In genomic region chr11:843086-843704, GRCh38 we compare ENCODE assay signal across 8 cellular contexts. TPM values are rescaled to one million over a fixed set of nuclear protein-coding genes. Genes with fewer than 3 reads are reported as not detected.
DNase-seq lines count a peak whose midpoint lies in the region; ATAC-seq and TF ChIP-seq lines count a peak whose summit lies in the region.

No MANE protein-coding gene starts in this region.

- H3K9me3 ChIP-seq in naive thymus-derived CD4-positive, alpha-beta T cell (ENCODE audit: control insufficient read depth in 2 of 3, low read length in 3 of 3): no peaks in the 10 kb centered on the region

- H3K27me3 ChIP-seq in naive thymus-derived CD4-positive, alpha-beta T cell (ENCODE audit: control insufficient read depth in 2 of 2, insufficient read depth in 2 of 2, low read length in 2 of 2): no peaks in the 10 kb centered on the region

- peaks cover 12% of the 10 kb centered on the region for H3K36me3 Mint-ChIP-seq in central memory CD8-positive, alpha-beta T cell (ENCODE audit: insufficient read depth)
- peaks cover 0 to 4% (median 0%) of the 10 kb centered on the region in 5 donors for H3K36me3 Mint-ChIP-seq in naive thymus-derived CD4-positive, alpha-beta T cell

- intact Hi-C loops in naive thymus-derived CD4-positive, alpha-beta T cell (cut with micrococcal nuclease): loop anchor here (2.0 to 10.0 kb wide), 3 partner anchors 16 to 542 kb away; partner anchors contain the start of genes AP2A2 (in 1 of the 2), BRSK2 (in 1 of the 2) and CRACR2B (in 1 of the 2)

- no peaks in the 10 kb centered on the region for H3K27me3 Mint-ChIP-seq in central memory CD8-positive, alpha-beta T cell
- H3K27me3 Mint-ChIP-seq in naive thymus-derived CD4-positive, alpha-beta T cell: peaks cover 0 to 2% (median 0%) of the 10 kb centered on the region in 5 donors

- POLR2A ChIA-PET in naive thymus-derived CD4-positive, alpha-beta T cell (lab: Charles Lee): interaction anchor here (0.6 to 5.2 kb wide), 8 partner anchors 10 to 144 kb away, joined by 3 to 36 read pairs (median 8); partner anchors contain the start of genes CD151, CRACR2B, PIDD1 and PNPLA2

- H3K4me3 Mint-ChIP-seq in central memory CD8-positive, alpha-beta T cell: peak overlapping the region; percentile 75
- H3K4me3 Mint-ChIP-seq in naive thymus-derived CD4-positive, alpha-beta T cell: peak overlapping the region; percentile 69 to 89 (median 78)

- peaks cover 11% of the 10 kb centered on the region for H3K4me1 Mint-ChIP-seq in central memory CD8-positive, alpha-beta T cell
- H3K4me1 Mint-ChIP-seq in naive thymus-derived CD4-positive, alpha-beta T cell: peaks cover 5 to 36% (median 18%) of the 10 kb centered on the region in 7 donors

- no peak for DNase-seq in central memory CD8-positive, alpha-beta T cell (ENCODE audit: low spot score in 2 of 2)
- no peak for DNase-seq in naive thymus-derived CD4-positive, alpha-beta T cell
- DNase-seq in DMS114 treated with DMSO at 0.1 percent for 48 hours (lab: John Stamatoyannopoulos, UW; ENCODE audit: unreplicated experiment): no peak
- DNase-seq in NAMALWA (ENCODE audit: low spot score): no peak

- CTCF ChIA-PET in naive thymus-derived CD4-positive, alpha-beta T cell (lab: Charles Lee): no interaction called here

- peaks cover 16 to 21% of the 10 kb centered on the region in 2 donors for H3K4me1 ChIP-seq in naive thymus-derived CD4-positive, alpha-beta T cell (ENCODE audit: control insufficient read depth in 2 of 2, insufficient read depth in 2 of 2, low read length in 2 of 2)

- H3K27ac ChIP-seq in naive thymus-derived CD4-positive, alpha-beta T cell (ENCODE audit: low read depth, low read length): peak overlapping the region; percentile 89

- no peaks in the 10 kb centered on the region for H3K9me3 Mint-ChIP-seq in central memory CD8-positive, alpha-beta T cell
- H3K9me3 Mint-ChIP-seq in naive thymus-derived CD4-positive, alpha-beta T cell: no peaks in the 10 kb centered on the region

- H3K27ac Mint-ChIP-seq in central memory CD8-positive, alpha-beta T cell (ENCODE audit: low read depth): peak overlapping the region; percentile 35
- peak overlapping the region in 4 of 9 donors; percentile 28 to 70 (median 54) for H3K27ac Mint-ChIP-seq in naive thymus-derived CD4-positive, alpha-beta T cell

- ATAC-seq in HG03521 (IDR thresholded peaks at IDR 0.05; ENCODE audit: unreplicated experiment) (peak; percentile 2), GM19328 (IDR thresholded peaks at IDR 0.05; ENCODE audit: unreplicated experiment) (no peak), HG03460 (IDR thresholded peaks at IDR 0.05; ENCODE audit: unreplicated experiment) (no peak)
- no peak for ATAC-seq in central memory CD8-positive, alpha-beta T cell (replicated peaks; ENCODE audit: extremely low read depth, poor library complexity, severe bottlenecking)
- ATAC-seq in naive thymus-derived CD4-positive, alpha-beta T cell: no peak

- peak; percentile 38 for TF ChIP-seq CTCF in GM12874 (IDR thresholded peaks at IDR 0.05; ENCODE audit: insufficient read depth, low read depth, low read length)

- H3K36me3 ChIP-seq in naive thymus-derived CD4-positive, alpha-beta T cell (ENCODE audit: control insufficient read depth in 2 of 3, insufficient read depth in 3 of 3, low read length in 3 of 3): peaks cover 0 to 25% (median 0%) of the 10 kb centered on the region in 3 experiments

- peak overlapping the region; percentile 83 for H3K4me3 ChIP-seq in naive thymus-derived CD4-positive, alpha-beta T cell (ENCODE audit: low read length)

RNA-seq across cellular contexts. Expression of gene TSPAN4, which starts 0.5 kb away (rescaled TPM):
- total RNA-seq in naive thymus-derived CD4-positive, alpha-beta T cell: 10 to 100 TPM in 1 of 5 experiments, 1 to 10 TPM in 4; 4.8 to 12.6 (median 6.6) TPM
- polyA plus RNA-seq in naive thymus-derived CD4-positive, alpha-beta T cell: 1 to 10 TPM; 4.1 to 4.7 TPM

RNA-seq across cellular contexts. Expression of gene POLR2L, which starts 0.9 kb away (rescaled TPM):
- total RNA-seq in naive thymus-derived CD4-positive, alpha-beta T cell: 10 to 100 TPM; 31.2 to 93.3 (median 44.9) TPM
- 10 to 100 TPM; 55.9 to 83.1 TPM for polyA plus RNA-seq in naive thymus-derived CD4-positive, alpha-beta T cell

RNA-seq across cellular contexts. Expression of gene CD151, which starts 10.4 kb away (rescaled TPM):
- total RNA-seq in naive thymus-derived CD4-positive, alpha-beta T cell: 10 to 100 TPM in 3 of 5 experiments, 1 to 10 TPM in 2; 6.6 to 62.9 (median 18.5) TPM
- polyA plus RNA-seq in naive thymus-derived CD4-positive, alpha-beta T cell: 1 to 10 TPM; 4.0 to 7.2 TPM

RNA-seq across cellular contexts. Expression of gene CRACR2B, which starts 15.5 kb away (rescaled TPM):
- total RNA-seq in naive thymus-derived CD4-positive, alpha-beta T cell: 1 to 10 TPM in 3 of 5 experiments, under 1 TPM in 1, not detected in 1; 0.62 to 3.9 (median 2.0) TPM
- polyA plus RNA-seq in naive thymus-derived CD4-positive, alpha-beta T cell: not detected

RNA-seq across cellular contexts. Expression of gene PNPLA2, which starts 24.5 kb away (rescaled TPM):
- 100 to 1,000 TPM in 4 of 5 experiments, 10 to 100 TPM in 1; 60.1 to 237 (median 205) TPM for total RNA-seq in naive thymus-derived CD4-positive, alpha-beta T cell
- polyA plus RNA-seq in naive thymus-derived CD4-positive, alpha-beta T cell: 10 to 100 TPM; 26.0 to 40.4 TPM
